ENCODE assay signal across 12 cellular contexts in the genomic region with DNA sequence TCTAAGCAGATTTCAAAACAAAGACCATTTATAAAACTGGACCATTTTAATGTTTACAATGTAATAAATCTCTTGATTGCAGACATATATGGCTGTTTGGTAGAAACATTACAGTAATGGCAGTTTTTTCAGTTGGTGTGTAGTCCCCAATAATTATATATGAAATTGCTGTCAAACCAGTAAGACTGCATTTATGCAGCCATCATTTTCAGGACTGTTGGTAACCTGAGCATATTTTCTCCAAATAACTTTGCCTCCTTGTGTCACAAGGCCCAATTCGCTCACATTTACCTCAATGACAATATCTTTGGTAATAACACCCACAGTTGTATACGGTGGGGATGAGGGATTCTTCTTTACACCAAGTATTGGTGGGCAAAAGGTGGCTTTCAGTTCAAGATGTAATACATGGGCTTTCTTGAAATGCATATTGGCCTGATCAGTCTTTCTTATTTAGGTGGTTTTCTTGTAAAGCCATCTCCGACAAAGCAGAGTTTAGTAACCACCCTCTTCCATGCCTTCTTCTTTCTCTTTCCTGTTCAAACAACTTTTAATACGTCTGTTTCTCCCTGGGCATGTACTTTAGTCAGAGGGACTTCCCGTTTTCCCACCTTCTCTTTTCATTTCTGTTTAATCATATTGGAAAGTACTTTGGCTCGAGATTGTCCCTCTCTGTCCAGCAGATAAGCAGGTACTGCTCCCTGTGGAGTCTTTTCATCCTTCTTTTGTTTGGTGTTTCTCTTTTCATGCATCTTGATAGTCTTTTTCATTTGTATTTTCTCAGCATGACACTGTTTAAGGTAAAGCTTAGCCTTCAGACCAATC. TPM values are rescaled to one million over a fixed set of nuclear protein-coding genes. Genes with fewer than 3 reads are reported as not detected.
DNase-seq lines count a peak whose midpoint lies in the region; ATAC-seq and TF ChIP-seq lines count a peak whose summit lies in the region.
"Had no signal": no experiment of that assay in that cellular context is flagged by ENCODE, and none has a peak within 500 bp of the region (broad histone marks: within the 10 kb centered on the region; RNA-seq: fewer than 3 reads in every experiment).

No MANE protein-coding gene starts in this region.

- H3K4me3 ChIP-seq in colonic mucosa (no peak overlapping the region), sigmoid colon (no peak overlapping the region), brain microvascular endothelial cell (ENCODE audit: low read depth, low read length) (no peak overlapping the region), right cardiac atrium (ENCODE audit: low read length) (no peak overlapping the region)
- H3K4me3 ChIP-seq: MG63, tibial artery had no signal

- H3K4me3 Mint-ChIP-seq in T-helper 1 cell treated with Interleukin-12 subunit alpha and Interleukin-12 subunit beta and Interleukin-4 antibody, amounts not matched to agents 30 μg/mL and 1 μg/mL, for 36 hours: no peak overlapping the region

- 16 to 51% methylated on average over 6 of the region's 6 CpGs for WGBS in sigmoid colon, 2 donors
- WGBS in right cardiac atrium: 52% methylated on average over 6 of the region's 6 CpGs

- no peak overlapping the region for H3K9ac ChIP-seq in colonic mucosa (ENCODE audit: low read depth in 2 of 2, low read length in 2 of 2)

- no peak for TF ChIP-seq POLR2A in sigmoid colon (IDR thresholded peaks at IDR 0.05)

- no peaks in the 10 kb centered on the region for H3K36me3 ChIP-seq in colonic mucosa
- no peaks in the 10 kb centered on the region for H3K36me3 ChIP-seq in sigmoid colon
- no peaks in the 10 kb centered on the region for H3K36me3 ChIP-seq in brain microvascular endothelial cell (replicated peaks)
- H3K36me3 ChIP-seq: tibial artery had no signal

- DNase-seq in T-helper 1 cell (no peak), Kasumi-1 (lab: John Stamatoyannopoulos, UW) (peak; percentile 13 to 25), colonic mucosa (no peak), sigmoid colon (no peak), brain microvascular endothelial cell (no peak), right cardiac atrium (no peak), NCI-H82 treated with DMSO at 0.1 percent for 48 hours (lab: John Stamatoyannopoulos, UW; ENCODE audit: unreplicated experiment) (no peak)
- DNase-seq: effector CD4-positive, alpha-beta T cell; islet precursor cell; MG63; tibial artery had no signal

- intact Hi-C loops in colonic mucosa (cut with DNase I) (no loop called here), sigmoid colon (cut with DNase I) (no loop called here), right cardiac atrium (cut with DNase I) (no loop called here)

- H3K27me3 ChIP-seq in colonic mucosa: no peaks in the 10 kb centered on the region
- H3K27me3 ChIP-seq in sigmoid colon: no peaks in the 10 kb centered on the region
- no peaks in the 10 kb centered on the region for H3K27me3 ChIP-seq in brain microvascular endothelial cell (replicated peaks)
- no peaks in the 10 kb centered on the region for H3K27me3 ChIP-seq in right cardiac atrium (ENCODE audit: control insufficient read depth, insufficient read depth)
- H3K27me3 ChIP-seq: MG63, tibial artery had no signal

- no peak for TF ChIP-seq EP300 in sigmoid colon (IDR thresholded peaks at IDR 0.05)

- TF ChIP-seq CTCF in colonic mucosa (IDR thresholded peaks at IDR 0.05): no peak
- no peak for TF ChIP-seq CTCF in sigmoid colon (IDR thresholded peaks at IDR 0.05)
- TF ChIP-seq CTCF in brain microvascular endothelial cell (IDR thresholded peaks at IDR 0.05; ENCODE audit: low read depth, low read length, missing control alignments): no peak

- peaks cover 19% of the 10 kb centered on the region for H3K36me3 Mint-ChIP-seq in T-helper 1 cell treated with Interleukin-12 subunit alpha and Interleukin-12 subunit beta and Interleukin-4 antibody, amounts not matched to agents 30 μg/mL and 1 μg/mL, for 36 hours (ENCODE audit: low read depth)

- H3K27me3 Mint-ChIP-seq in T-helper 1 cell treated with Interleukin-12 subunit alpha and Interleukin-12 subunit beta and Interleukin-4 antibody, amounts not matched to agents 30 μg/mL and 1 μg/mL, for 36 hours (ENCODE audit: low read depth): no peaks in the 10 kb centered on the region

- ATAC-seq in right cardiac atrium: no peak

- in situ Hi-C loops in brain microvascular endothelial cell (cut with HindIII; ENCODE audit: low pct_ligation_motif_present, low sequenced_read_pairs): no loop called here

- no peaks in the 10 kb centered on the region for H3K4me1 ChIP-seq in colonic mucosa
- peaks cover 0 to 93% (median 88%) of the 10 kb centered on the region in 4 donors for H3K4me1 ChIP-seq in sigmoid colon
- H3K4me1 ChIP-seq in right cardiac atrium (ENCODE audit: control insufficient read depth, insufficient read depth, low read length): peaks cover 8% of the 10 kb centered on the region

- no peaks in the 10 kb centered on the region for H3K9me3 Mint-ChIP-seq in T-helper 1 cell treated with Interleukin-12 subunit alpha and Interleukin-12 subunit beta and Interleukin-4 antibody, amounts not matched to agents 30 μg/mL and 1 μg/mL, for 36 hours

- peaks cover 48% of the 10 kb centered on the region for H3K4me1 Mint-ChIP-seq in T-helper 1 cell treated with Interleukin-12 subunit alpha and Interleukin-12 subunit beta and Interleukin-4 antibody, amounts not matched to agents 30 μg/mL and 1 μg/mL, for 36 hours (ENCODE audit: low read depth)

- peak overlapping the region; percentile 29 for H3K27ac Mint-ChIP-seq in T-helper 1 cell treated with Interleukin-12 subunit alpha and Interleukin-12 subunit beta and Interleukin-4 antibody, amounts not matched to agents 30 μg/mL and 1 μg/mL, for 36 hours

- peak overlapping the region; percentile 32 for H3K27ac ChIP-seq in colonic mucosa
- peak overlapping the region; percentile 31 to 98 (median 80) for H3K27ac ChIP-seq in sigmoid colon
- no peak overlapping the region for H3K27ac ChIP-seq in brain microvascular endothelial cell
- no peak overlapping the region for H3K27ac ChIP-seq in right cardiac atrium (ENCODE audit: low read length)
- H3K27ac ChIP-seq: tibial artery had no signal

- H3K9me3 ChIP-seq in colonic mucosa (no peaks in the 10 kb centered on the region), sigmoid colon (no peaks in the 10 kb centered on the region), right cardiac atrium (ENCODE audit: control insufficient read depth, low read length) (no peaks in the 10 kb centered on the region)
- H3K9me3 ChIP-seq: MG63, tibial artery had no signal

RNA-seq across cellular contexts. Expression of gene ATP2B4, which starts 30.4 kb away (rescaled TPM):
- 10 to 100 TPM; 10.5 to 57.6 TPM for total RNA-seq in colonic mucosa
- 100 to 1,000 TPM; 229 to 595 (median 347) TPM for total RNA-seq in sigmoid colon
- polyA plus RNA-seq in sigmoid colon: 10 to 100 TPM in 1 of 3 donors, 1 to 10 TPM in 2; 1.6 to 34.5 (median 4.2) TPM
- 100 to 1,000 TPM in 3 of 4 donors, 10 to 100 TPM in 1; 97.0 to 132 (median 112) TPM for total RNA-seq in right cardiac atrium
- polyA plus RNA-seq in right cardiac atrium: 65.7 TPM

Comparison
In these comparisons a context has a peak if more than half of its experiments do, and no peak if none do; other contexts are left out.
1. DNase-seq: peak in Kasumi-1 (2 of 2); none in T-helper 1 cell (0 of 5), colonic mucosa (single experiment), sigmoid colon (single experiment), brain microvascular endothelial cell (single experiment), right cardiac atrium (0 of 3) and NCI-H82 treated with DMSO at 0.1 percent for 48 hours (single experiment).
2. H3K27ac ChIP-seq: peak in colonic mucosa (single experiment) and sigmoid colon (4 of 4); none in brain microvascular endothelial cell (single experiment) and right cardiac atrium (single experiment).